Comparison of ENCODE assay signal across 16 cellular contexts in genomic region chr6:109342564-109342963, GRCh38.
"Had no signal": no experiment of that assay in that cellular context is flagged by ENCODE, and none has a peak within 500 bp of the region (broad histone marks: within the 10 kb centered on the region; RNA-seq: fewer than 3 reads in every experiment).

No MANE protein-coding gene starts in this region.

- H3K36me3 Mint-ChIP-seq: mesothelial cell of epicardium; natural killer cell treated with Interleukin-12 subunit alpha and Interleukin-12 subunit beta and Interleukin-15 and Interleukin-18, amount 100 ng/mL, for 72 hours had no signal

- H3K4me3 Mint-ChIP-seq: activated CD4-positive, alpha-beta T cell treated with anti-CD3 and anti-CD28 coated beads for 36 hours; activated CD8-positive, alpha-beta T cell treated with anti-CD3 and anti-CD28 coated beads, Interleukin-2, amount 10 ng/mL, durations not matched to agents 7 days and 5 days; activated T-helper 17 cell treated with anti-CD3 and anti-CD28 coated beads, Interleukin-2, amount 50 U/mL, for 72 hours; dendritic cell treated with granulocyte-macrophage colony-stimulating factor and Interleukin-4, amounts not matched to agents 40 ng/mL and 50 ng/mL, for 4 days; endodermal cell; mesothelial cell of epicardium; natural killer cell treated with Interleukin-12 subunit alpha and Interleukin-12 subunit beta and Interleukin-15 and Interleukin-18, amount 100 ng/mL, for 72 hours; stimulated activated naive CD8-positive, alpha-beta T cell treated with anti-CD3 and anti-CD28 coated beads, Interleukin-15, amount 100 ng/mL, for 72 hours; T-helper 17 cell had no signal

- H3K4me1 Mint-ChIP-seq: activated T-helper 17 cell treated with anti-CD3 and anti-CD28 coated beads, Interleukin-2, amount 50 U/mL, for 72 hours; stimulated activated naive CD8-positive, alpha-beta T cell treated with anti-CD3 and anti-CD28 coated beads, Interleukin-15, amount 100 ng/mL, for 72 hours had no signal

- H3K9me3 ChIP-seq: adrenal gland, lower lobe of right lung, ovary, thoracic aorta had no signal

- H3K4me1 ChIP-seq: adrenal gland, lower lobe of right lung had no signal

- H3K27ac Mint-ChIP-seq: activated CD4-positive, alpha-beta T cell treated with anti-CD3 and anti-CD28 coated beads for 36 hours; activated CD8-positive, alpha-beta T cell treated with anti-CD3 and anti-CD28 coated beads, Interleukin-2, amount 10 ng/mL, durations not matched to agents 7 days and 5 days; activated T-helper 17 cell treated with anti-CD3 and anti-CD28 coated beads, Interleukin-2, amount 50 U/mL, for 72 hours; dendritic cell treated with granulocyte-macrophage colony-stimulating factor and Interleukin-4, amounts not matched to agents 40 ng/mL and 50 ng/mL, for 4 days; endodermal cell; mesothelial cell of epicardium; natural killer cell treated with Interleukin-12 subunit alpha and Interleukin-12 subunit beta and Interleukin-15 and Interleukin-18, amount 100 ng/mL, for 72 hours; stimulated activated naive CD8-positive, alpha-beta T cell treated with anti-CD3 and anti-CD28 coated beads, Interleukin-15, amount 100 ng/mL, for 72 hours; T-helper 17 cell had no signal

- H3K36me3 ChIP-seq: adrenal gland, lower lobe of right lung, ovary, thoracic aorta had no signal

- H3K27me3 ChIP-seq: adrenal gland, ovary had no signal

- H3K4me3 ChIP-seq: adrenal gland, lower lobe of right lung, ovary, thoracic aorta had no signal

- ATAC-seq: activated CD4-positive, alpha-beta T cell treated with anti-CD3 and anti-CD28 coated beads for 36 hours; activated CD8-positive, alpha-beta T cell treated with anti-CD3 and anti-CD28 coated beads, Interleukin-2, amount 10 ng/mL, durations not matched to agents 7 days and 5 days; activated T-helper 17 cell treated with anti-CD3 and anti-CD28 coated beads, Interleukin-2, amount 50 U/mL, for 72 hours; lower lobe of right lung; natural killer cell treated with Interleukin-12 subunit alpha and Interleukin-12 subunit beta and Interleukin-15 and Interleukin-18, amount 100 ng/mL, for 72 hours; stimulated activated naive CD8-positive, alpha-beta T cell treated with anti-CD3 and anti-CD28 coated beads, Interleukin-15, amount 100 ng/mL, for 72 hours; T-helper 17 cell had no signal

- DNase-seq: activated CD4-positive, alpha-beta T cell treated with anti-CD3 and anti-CD28 coated beads for 36 hours; activated CD8-positive, alpha-beta T cell treated with anti-CD3 and anti-CD28 coated beads, Interleukin-2, amount 10 ng/mL, durations not matched to agents 7 days and 5 days; activated naive CD4-positive, alpha-beta T cell treated with anti-CD3 and anti-CD28 coated beads, Interleukin-2, amount 50 U/mL, for 16 hours; adrenal gland; central memory CD4-positive, alpha-beta T cell; endodermal cell; lower lobe of right lung; ovary; stimulated activated CD4-positive, alpha-beta T cell treated with anti-CD3 and anti-CD28 coated beads, Interleukin-4, amount 100 ng/mL, for 24 hours; stimulated activated naive CD8-positive, alpha-beta T cell treated with anti-CD3 and anti-CD28 coated beads, Interleukin-15, amount 100 ng/mL, for 72 hours; T-helper 17 cell had no signal

- H3K27ac ChIP-seq: adrenal gland, lower lobe of right lung, ovary, thoracic aorta had no signal

- H3K9me3 Mint-ChIP-seq: activated T-helper 17 cell treated with anti-CD3 and anti-CD28 coated beads, Interleukin-2, amount 50 U/mL, for 72 hours; dendritic cell treated with granulocyte-macrophage colony-stimulating factor and Interleukin-4, amounts not matched to agents 40 ng/mL and 50 ng/mL, for 4 days; endodermal cell; mesothelial cell of epicardium; natural killer cell treated with Interleukin-12 subunit alpha and Interleukin-12 subunit beta and Interleukin-15 and Interleukin-18, amount 100 ng/mL, for 72 hours; stimulated activated naive CD8-positive, alpha-beta T cell treated with anti-CD3 and anti-CD28 coated beads, Interleukin-15, amount 100 ng/mL, for 72 hours had no signal
